Comparison of ENCODE assay signal across 16 cellular contexts in the genomic region with DNA sequence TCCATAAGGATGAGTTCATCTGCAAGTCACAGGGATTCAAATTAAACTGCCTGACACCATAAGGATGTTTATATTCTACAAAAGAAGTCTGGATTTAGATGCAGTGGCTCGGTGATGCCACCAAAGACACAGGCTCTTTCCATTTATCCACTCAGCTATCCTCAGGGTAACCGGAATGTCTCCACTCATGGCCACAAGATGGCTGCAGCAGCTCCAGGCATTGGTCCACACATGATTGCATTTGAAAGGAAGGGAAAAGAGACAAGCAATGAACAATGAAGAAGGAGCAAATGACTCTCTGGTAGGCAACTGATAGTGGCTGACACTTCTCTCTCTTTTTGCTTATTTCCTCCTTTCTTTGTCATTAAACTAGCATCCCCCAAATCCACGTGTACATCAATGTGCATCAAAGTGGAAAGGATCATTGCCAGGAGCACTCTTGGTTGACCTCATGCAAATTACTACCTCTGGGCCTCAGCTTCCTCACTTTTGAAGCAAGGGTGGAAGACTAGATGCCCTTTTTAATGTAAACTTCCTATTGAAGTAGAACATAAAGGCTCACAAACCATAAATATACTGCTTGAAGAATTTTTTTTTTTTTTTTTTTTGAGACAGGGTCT. TPM values are rescaled to one million over a fixed set of nuclear protein-coding genes. Genes with fewer than 3 reads are reported as not detected.
DNase-seq lines count a peak whose midpoint lies in the region; ATAC-seq and TF ChIP-seq lines count a peak whose summit lies in the region.
"Had no signal": no experiment of that assay in that cellular context is flagged by ENCODE, and none has a peak within 500 bp of the region (broad histone marks: within the 10 kb centered on the region; RNA-seq: fewer than 3 reads in every experiment).

No MANE protein-coding gene starts in this region.

- no peaks in the 10 kb centered on the region for H3K27me3 ChIP-seq in BLaER1 treated with 17β-estradiol and CSF1 and Interleukin-3, amounts not matched to agents 10 nM and 100 nM
- no peaks in the 10 kb centered on the region for H3K27me3 ChIP-seq in brain microvascular endothelial cell (replicated peaks)
- H3K27me3 ChIP-seq: heart right ventricle had no signal

- in situ Hi-C loops in brain microvascular endothelial cell (cut with HindIII; ENCODE audit: low pct_ligation_motif_present, low sequenced_read_pairs), result no loop called here

- peaks cover 2% of the 10 kb centered on the region; the same call in 1 of the 2 replicates for H3K4me1 Mint-ChIP-seq in HFFc6 (ENCODE audit: low read depth)
- peaks cover 18% of the 10 kb centered on the region for H3K4me1 Mint-ChIP-seq in T-helper 17 cell

- ATAC-seq in left colon (peak; percentile 42), GM21526 (IDR thresholded peaks at IDR 0.05; ENCODE audit: low FRiP score, unreplicated experiment) (no peak), T-helper 17 cell (no peak)
- ATAC-seq: naive thymus-derived CD8-positive, alpha-beta T cell; Panc1 had no signal

- peak; percentile 58 for TF ChIP-seq CTCF in HFFc6 (IDR thresholded peaks at IDR 0.05)
- peak; percentile 51 for TF ChIP-seq CTCF in brain microvascular endothelial cell (IDR thresholded peaks at IDR 0.05; ENCODE audit: low read depth, low read length, missing control alignments)

- H3K27me3 Mint-ChIP-seq in HFFc6 (ENCODE audit: insufficient read depth), result peaks cover 6% of the 10 kb centered on the region; the same call in 1 of the 2 replicates
- H3K27me3 Mint-ChIP-seq in T-helper 17 cell, result no peaks in the 10 kb centered on the region
- H3K27me3 Mint-ChIP-seq: CD4-positive, alpha-beta memory T cell; naive thymus-derived CD8-positive, alpha-beta T cell had no signal

- H4K20me1 ChIP-seq in BLaER1 treated with 17β-estradiol and CSF1 and Interleukin-3, amounts not matched to agents 10 nM and 100 nM, result no peaks in the 10 kb centered on the region

- H3K36me3 ChIP-seq in BLaER1 treated with 17β-estradiol and CSF1 and Interleukin-3, amounts not matched to agents 10 nM and 100 nM, result no peaks in the 10 kb centered on the region
- H3K36me3 ChIP-seq in brain microvascular endothelial cell (replicated peaks), result no peaks in the 10 kb centered on the region
- H3K36me3 ChIP-seq: heart right ventricle had no signal

- H3K36me3 Mint-ChIP-seq in HFFc6 (ENCODE audit: low read depth) (no peaks in the 10 kb centered on the region), T-helper 17 cell (ENCODE audit: low read depth) (no peaks in the 10 kb centered on the region)
- H3K36me3 Mint-ChIP-seq: CD4-positive, alpha-beta memory T cell; naive thymus-derived CD8-positive, alpha-beta T cell had no signal

- peaks cover 13 to 25% (median 20%) of the 10 kb centered on the region in 10 experiments for H3K4me1 ChIP-seq in BLaER1 treated with 17β-estradiol and CSF1 and Interleukin-3, amounts not matched to agents 10 nM and 100 nM

- no peak overlapping the region for H3K27ac ChIP-seq in BLaER1 treated with 17β-estradiol and CSF1 and Interleukin-3, amounts not matched to agents 10 nM and 100 nM
- H3K27ac ChIP-seq in brain microvascular endothelial cell, result no peak overlapping the region
- H3K27ac ChIP-seq: heart right ventricle had no signal

- H3K9me3 ChIP-seq in BLaER1 treated with 17β-estradiol and CSF1 and Interleukin-3, amounts not matched to agents 10 nM and 100 nM (replicated peaks in 1 of 11), result peaks cover 0 to 34% (median 12%) of the 10 kb centered on the region in 11 experiments; a peak in 14 of 22 replicates
- no peaks in the 10 kb centered on the region for H3K9me3 ChIP-seq in T-helper 17 cell (ENCODE audit: control insufficient read depth, low read length, poor library complexity, severe bottlenecking)
- H3K9me3 ChIP-seq: heart right ventricle had no signal

- DNase-seq in HFFc6 (peak; percentile 24), brain microvascular endothelial cell (no peak), left colon (no peak), putamen (ENCODE audit: low spot score) (no peak), NCI-H226 (no peak), T-helper 17 cell (no peak)
- DNase-seq: activated CD4-positive, CD25-positive, alpha-beta regulatory T cell treated with anti-CD3 and anti-CD28 coated beads, Interleukin-2, amount 50 U/mL, for 72 hours; activated CD8-positive, alpha-beta memory T cell treated with anti-CD3 and anti-CD28 coated beads, Interleukin-2, amount 50 U/mL, for 4 hours; activated naive CD4-positive, alpha-beta T cell; CD4-positive, alpha-beta memory T cell; heart right ventricle; naive thymus-derived CD8-positive, alpha-beta T cell; NCI-H1436 treated with DMSO at 0.1 percent for 48 hours had no signal

- H3K4me3 Mint-ChIP-seq in HFFc6, result no peak overlapping the region
- no peak overlapping the region for H3K4me3 Mint-ChIP-seq in T-helper 17 cell
- H3K4me3 Mint-ChIP-seq: CD4-positive, alpha-beta memory T cell; naive thymus-derived CD8-positive, alpha-beta T cell had no signal

- H3K4me3 ChIP-seq in BLaER1 treated with 17β-estradiol and CSF1 and Interleukin-3, amounts not matched to agents 10 nM and 100 nM, result no peak overlapping the region
- no peak overlapping the region for H3K4me3 ChIP-seq in brain microvascular endothelial cell (ENCODE audit: low read depth, low read length)
- H3K4me3 ChIP-seq: heart right ventricle had no signal

- peaks cover 4% of the 10 kb centered on the region; the same call in 1 of the 2 replicates for H3K9me3 Mint-ChIP-seq in HFFc6
- H3K9me3 Mint-ChIP-seq: CD4-positive, alpha-beta memory T cell; naive thymus-derived CD8-positive, alpha-beta T cell had no signal

- H3K27ac Mint-ChIP-seq in HFFc6 (no peak overlapping the region), T-helper 17 cell (no peak overlapping the region)

- no peak overlapping the region for H3K9ac ChIP-seq in BLaER1 treated with 17β-estradiol and CSF1 and Interleukin-3, amounts not matched to agents 10 nM and 100 nM

- peak overlapping the region in 7 of 11 experiments; percentile 0 to 46 (median 28); a peak in 9 of 22 replicates for H3K4me2 ChIP-seq in BLaER1 treated with 17β-estradiol and CSF1 and Interleukin-3, amounts not matched to agents 10 nM and 100 nM

- intact Hi-C loops in left colon (cut with DNase I, micrococcal nuclease), result no loop called here

RNA-seq across cellular contexts. Expression of a gene that starts 7.2 kb away (rescaled TPM):
- total RNA-seq in HFFc6 (2021; fragmentation: NEBNext Ultra II Directional; extraction: Animal tissue kit (Norgen Biotek cat#: 25700)), result 10 to 100 TPM; 11.1 to 14.9 (median 13.9) TPM
- total RNA-seq in left colon (10 to 100 TPM; 30.7 to 35.3 TPM), T-helper 17 cell (1 to 10 TPM; 7.7 to 9.3 TPM)

RNA-seq across cellular contexts. Expression of a gene that starts 25.4 kb away (rescaled TPM):
- 10 to 100 TPM; 23.6 to 26.8 (median 25.0) TPM for total RNA-seq in HFFc6 (2021; fragmentation: NEBNext Ultra II Directional; extraction: Animal tissue kit (Norgen Biotek cat#: 25700))
- total RNA-seq in left colon (10 to 100 TPM; 27.3 to 31.9 TPM), T-helper 17 cell (10 to 100 TPM; 13.6 to 15.5 TPM)
